In genomic region chr11:117468888-117469287, GRCh38 we compare ENCODE assay signal across 21 cellular contexts.
DNase-seq lines count a peak whose midpoint lies in the region; ATAC-seq and TF ChIP-seq lines count a peak whose summit lies in the region.
"Had no signal": no experiment of that assay in that cellular context is flagged by ENCODE, and none has a peak within 500 bp of the region (broad histone marks: within the 10 kb centered on the region; RNA-seq: fewer than 3 reads in every experiment).

No MANE protein-coding gene starts in this region.

- peak; percentile 24 for TF ChIP-seq RAD21 in HCT116 (IDR thresholded peaks at IDR 0.05; ENCODE audit: low read depth)

- H3K4me1 ChIP-seq in HCT116 (ENCODE audit: control insufficient read depth in 1 of 2, insufficient read depth in 2 of 2, low read length in 2 of 2) = no peaks in the 10 kb centered on the region
- H3K4me1 ChIP-seq: A549, gastrocnemius medialis had no signal

- POLR2A ChIA-PET in HCT116 (lab: Charles Lee) = no interaction called here
- POLR2A ChIA-PET in naive thymus-derived CD8-positive, alpha-beta T cell (lab: Charles Lee) = no interaction called here
- POLR2A ChIA-PET in GM10248 (lab: Yijun Ruan, JAX) = no interaction called here

- no peaks in the 10 kb centered on the region for H3K4me1 Mint-ChIP-seq in naive thymus-derived CD8-positive, alpha-beta T cell
- H3K4me1 Mint-ChIP-seq: nephron, T-cell had no signal

- intact Hi-C loops in HCT116 (cut with micrococcal nuclease) = no loop called here
- intact Hi-C loops in posterior vena cava (cut with DNase I) = loop anchor here in 1 of 2 donors (10.0 kb wide), 1 partner anchor 1354 kb away; no protein-coding TSS in a partner anchor

- DNase-seq in NCI-H2107 treated with DMSO at 0.1 percent for 48 hours (lab: John Stamatoyannopoulos, UW; ENCODE audit: unreplicated experiment) (peak; percentile 50), NCI-H2107 (lab: John Stamatoyannopoulos, UW) (no peak), HCT116 (ENCODE audit: low read depth, low spot score) (no peak), SW480 (ENCODE audit: low spot score) (peak; percentile 18), posterior vena cava (ENCODE audit: low spot score) (peak; percentile 32), HuH-7 (ENCODE audit: low spot score) (no peak), GM10248 (ENCODE audit: extremely low spot score) (no peak)
- DNase-seq in naive thymus-derived CD8-positive, alpha-beta T cell = no peak
- DNase-seq: activated CD4-positive, alpha-beta T cell treated with anti-CD3 and anti-CD28 coated beads for 48 hours; activated gamma-delta T cell treated with Interleukin-2 at 50 U/mL for 16 hours; gastrocnemius medialis; left colon; NCI-H1417 treated with DMSO at 0.1 percent for 48 hours; stimulated activated CD4-positive, alpha-beta T cell treated with anti-CD3 and anti-CD28 coated beads, Interleukin-4, amount 100 ng/mL, for 4 hours; T-cell had no signal

- BruUV-seq in HCT116 (replicated peaks; lab: Mats Ljungman, UMichigan) = no TSS peak

- no peak overlapping the region for H3K4me2 ChIP-seq in HCT116 (ENCODE audit: low read length)
- H3K4me2 ChIP-seq: A549; BLaER1 treated with 17β-estradiol and CSF1 and Interleukin-3, amounts not matched to agents 10 nM and 100 nM had no signal

- no peaks in the 10 kb centered on the region for H3K9me2 ChIP-seq in HCT116 (ENCODE audit: insufficient read depth)

- ATAC-seq in HCT116 = peak; percentile 71
- no peak for ATAC-seq in naive thymus-derived CD8-positive, alpha-beta T cell
- ATAC-seq: gastrocnemius medialis, left colon, Right ventricle myocardium inferior, T-cell had no signal

- no peak overlapping the region for H3K4me3 Mint-ChIP-seq in naive thymus-derived CD8-positive, alpha-beta T cell
- H3K4me3 Mint-ChIP-seq: dendritic cell treated with granulocyte-macrophage colony-stimulating factor and Interleukin-4, amounts not matched to agents 40 ng/mL and 50 ng/mL, for 4 days; nephron; T-cell had no signal

- no peaks in the 10 kb centered on the region for H3K79me2 ChIP-seq in HCT116 (ENCODE audit: insufficient read depth, low read length)

- H3K4me3 ChIP-seq in HCT116 (replicated peaks in 1 of 2; ENCODE audit: low read depth in 1 of 2, low read length in 2 of 2) = no peak overlapping the region
- H3K4me3 ChIP-seq: A549; BLaER1 treated with 17β-estradiol and CSF1 and Interleukin-3, amounts not matched to agents 10 nM and 100 nM; cardiac muscle cell; gastrocnemius medialis had no signal

- no peaks in the 10 kb centered on the region for H3K36me3 ChIP-seq in HCT116 (ENCODE audit: control insufficient read depth in 1 of 2, insufficient read depth in 2 of 2, low read length in 2 of 2)
- H3K36me3 ChIP-seq: BLaER1 treated with 17β-estradiol and CSF1 and Interleukin-3, amounts not matched to agents 10 nM and 100 nM; cardiac muscle cell; gastrocnemius medialis had no signal

- no peak overlapping the region for H3K27ac ChIP-seq in HCT116 (ENCODE audit: low read depth, low read length)
- H3K27ac ChIP-seq: A549; BLaER1 treated with 17β-estradiol and CSF1 and Interleukin-3, amounts not matched to agents 10 nM and 100 nM; cardiac muscle cell; gastrocnemius medialis had no signal

- H3K9me3 Mint-ChIP-seq in naive thymus-derived CD8-positive, alpha-beta T cell = peaks cover 0 to 2% (median 0%) of the 10 kb centered on the region in 9 donors
- H3K9me3 Mint-ChIP-seq: dendritic cell treated with granulocyte-macrophage colony-stimulating factor and Interleukin-4, amounts not matched to agents 40 ng/mL and 50 ng/mL, for 4 days; nephron; T-cell had no signal

- H3K27me3 Mint-ChIP-seq in naive thymus-derived CD8-positive, alpha-beta T cell = no peaks in the 10 kb centered on the region

- H2AFZ ChIP-seq in HCT116 (ENCODE audit: low read depth, low read length, poor library complexity, severe bottlenecking) = no peak overlapping the region

- CTCF ChIA-PET in HCT116 (lab: Charles Lee) = no interaction called here
- CTCF ChIA-PET in GM10248 (lab: Yijun Ruan, JAX) = interaction anchor here (1.2 to 3.8 kb wide), 5 partner anchors 9 to 42 kb away, joined by 4 to 25 read pairs (median 7); no protein-coding TSS in a partner anchor

- no peak overlapping the region for H3K27ac Mint-ChIP-seq in naive thymus-derived CD8-positive, alpha-beta T cell
- H3K27ac Mint-ChIP-seq: dendritic cell treated with granulocyte-macrophage colony-stimulating factor and Interleukin-4, amounts not matched to agents 40 ng/mL and 50 ng/mL, for 4 days; nephron; T-cell had no signal

- no peak for TF ChIP-seq POLR2A in HCT116 (IDR thresholded peaks at IDR 0.05; ENCODE audit: borderline replicate concordance, extremely low read depth, insufficient read depth, insufficient read length)

- H4K20me1 ChIP-seq in HCT116 (ENCODE audit: insufficient read depth) = no peaks in the 10 kb centered on the region
- H4K20me1 ChIP-seq: BLaER1 treated with 17β-estradiol and CSF1 and Interleukin-3, amounts not matched to agents 10 nM and 100 nM had no signal

- H3K9ac ChIP-seq in HCT116 (ENCODE audit: low read length) = no peak overlapping the region
- H3K9ac ChIP-seq: BLaER1 treated with 17β-estradiol and CSF1 and Interleukin-3, amounts not matched to agents 10 nM and 100 nM had no signal

- RAD21 ChIA-PET in HCT116 (lab: Charles Lee; ENCODE audit: low non-redundant PET in 1 of 2, low total read pairs in 2 of 2, uncharacterized antibody in 2 of 2, unreplicated experiment in 2 of 2) = no interaction called here

- peak in 1 of 3 experiments; percentile 26; a peak in 1 of 6 replicates for TF ChIP-seq CTCF in HCT116 (IDR thresholded peaks at IDR 0.05 in 2 of 3, conservative IDR thresholded peaks at IDR 0.05 in 1 of 3; ENCODE audit: borderline replicate concordance in 1 of 3, insufficient read depth in 1 of 3, low read depth in 2 of 3, low read length in 2 of 3)
- TF ChIP-seq CTCF in GM10248 (IDR thresholded peaks at IDR 0.05; ENCODE audit: control extremely low read depth, extremely low read depth, low read depth, missing control alignments) = no peak

- H3K27me3 ChIP-seq in HCT116 (ENCODE audit: insufficient read depth, low read length) = peaks cover 17% of the 10 kb centered on the region
- H3K27me3 ChIP-seq: BLaER1 treated with 17β-estradiol and CSF1 and Interleukin-3, amounts not matched to agents 10 nM and 100 nM; cardiac muscle cell; gastrocnemius medialis had no signal

- H3K36me3 Mint-ChIP-seq in naive thymus-derived CD8-positive, alpha-beta T cell = peaks cover 0 to 4% (median 0%) of the 10 kb centered on the region in 3 donors
- H3K36me3 Mint-ChIP-seq: T-cell had no signal

- no peaks in the 10 kb centered on the region for H3K9me3 ChIP-seq in HCT116 (ENCODE audit: control insufficient read depth in 1 of 2, insufficient read depth in 1 of 2, low read depth in 1 of 2, low read length in 2 of 2)
- H3K9me3 ChIP-seq: A549; BLaER1 treated with 17β-estradiol and CSF1 and Interleukin-3, amounts not matched to agents 10 nM and 100 nM; gastrocnemius medialis had no signal

TF ChIP-seq in HCT116, 20 proteins besides CTCF, POLR2A, EP300 and RAD21 (continues in another document):
- no peak for TF ChIP-seq SIN3A (IDR thresholded peaks at IDR 0.05; ENCODE audit: low read depth)
- no peak for TF ChIP-seq EZH2 (IDR thresholded peaks at IDR 0.05)
- no peak for TF ChIP-seq JUND (IDR thresholded peaks at IDR 0.05)
- no peak for TF ChIP-seq FOSL1 (IDR thresholded peaks at IDR 0.05; ENCODE audit: low read depth)
- no peak for TF ChIP-seq SRF (IDR thresholded peaks at IDR 0.05; ENCODE audit: low read depth)
- no peak for TF ChIP-seq ZFX (IDR thresholded peaks at IDR 0.05)
- TF ChIP-seq TCF7L2 (IDR thresholded peaks at IDR 0.05; ENCODE audit: borderline replicate concordance, extremely low read depth, insufficient read depth, insufficient read length) = no peak
- TF ChIP-seq ATF3 (IDR thresholded peaks at IDR 0.05) = no peak
- no peak for TF ChIP-seq EZH2phosphoT487 (IDR thresholded peaks at IDR 0.05; ENCODE audit: borderline replicate concordance)
- no peak for TF ChIP-seq ZBTB33 (IDR thresholded peaks at IDR 0.05; ENCODE audit: extremely low read depth, insufficient replicate concordance, low read length)
- no peak for TF ChIP-seq EGR1 (IDR thresholded peaks at IDR 0.05; ENCODE audit: low read depth)
- no peak for TF ChIP-seq YY1 (IDR thresholded peaks at IDR 0.05; ENCODE audit: extremely low read depth, insufficient replicate concordance, low read depth, low read length)
- TF ChIP-seq CBX3 (IDR thresholded peaks at IDR 0.05; ENCODE audit: low read depth) = no peak
- TF ChIP-seq POLR2AphosphoS5 (IDR thresholded peaks at IDR 0.05; ENCODE audit: low read depth, low read length) = no peak
- no peak for TF ChIP-seq ELF1 (IDR thresholded peaks at IDR 0.05; ENCODE audit: borderline replicate concordance, low read depth)
- TF ChIP-seq CEBPB (IDR thresholded peaks at IDR 0.05; ENCODE audit: low read depth) = no peak
- no peak for TF ChIP-seq ZNF274 (IDR thresholded peaks at IDR 0.05; ENCODE audit: low read depth, low read length)

Comparison
In these comparisons a context has a peak if more than half of its experiments do, and no peak if none do; other contexts are left out.
1. DNase-seq: peak in NCI-H2107 treated with DMSO at 0.1 percent for 48 hours (single experiment), SW480 (single experiment) and posterior vena cava (single experiment); none in NCI-H2107 (single experiment), HCT116 (single experiment), HuH-7 (single experiment), naive thymus-derived CD8-positive, alpha-beta T cell (0 of 10) and GM10248 (single experiment).